In genomic region chr4:109046549-109047171, GRCh38 we compare ENCODE assay signal across 11 cellular contexts.
A peak's percentile ranks its signal among the peaks of the same experiment; 100 is the strongest.
DNase-seq lines count a peak whose midpoint lies in the region; ATAC-seq, FAIRE-seq and TF ChIP-seq lines count a peak whose summit lies in the region.
"Had no signal": no experiment of that assay in that cellular context is flagged by ENCODE, and none has a peak within 500 bp of the region (broad histone marks: within the 10 kb centered on the region; RNA-seq: fewer than 3 reads in every experiment).

No MANE protein-coding gene starts in this region.

- H4K20me1 ChIP-seq in endothelial cell of umbilical vein (replicated peaks; ENCODE audit: control insufficient read depth, extremely low read depth, insufficient read depth, low read length): no peaks in the 10 kb centered on the region
- H4K20me1 ChIP-seq: BLaER1 treated with 17β-estradiol and CSF1 and Interleukin-3, amounts not matched to agents 10 nM and 100 nM had no signal

- peak overlapping the region; percentile 16 for H3K4me2 ChIP-seq in endothelial cell of umbilical vein (ENCODE audit: insufficient read depth, low read length)

- H3K79me2 ChIP-seq in ACC112 (ENCODE audit: control insufficient read depth, insufficient read depth, low read length, unreplicated experiment) (no peaks in the 10 kb centered on the region), endothelial cell of umbilical vein (ENCODE audit: control insufficient read depth, insufficient read depth, low read length) (no peaks in the 10 kb centered on the region)

- no peaks in the 10 kb centered on the region for H3K36me3 ChIP-seq in ACC112 (ENCODE audit: insufficient read depth, low read length)
- H3K36me3 ChIP-seq in endothelial cell of umbilical vein (ENCODE audit: control insufficient read depth in 2 of 2, extremely low read depth in 1 of 2, insufficient read depth in 2 of 2, low read length in 2 of 2): no peaks in the 10 kb centered on the region
- no peaks in the 10 kb centered on the region for H3K36me3 ChIP-seq in muscle layer of colon (ENCODE audit: insufficient read depth, low read length)
- H3K36me3 ChIP-seq: BLaER1 treated with 17β-estradiol and CSF1 and Interleukin-3, amounts not matched to agents 10 nM and 100 nM had no signal

- H2AFZ ChIP-seq in ACC112 (ENCODE audit: low read length, unreplicated experiment) (peak overlapping the region; percentile 96), endothelial cell of umbilical vein (ENCODE audit: low read depth, low read length) (peak overlapping the region; percentile 73)

- POLR2A ChIA-PET in endothelial cell of umbilical vein (lab: Charles Lee): no interaction called here

- no peaks in the 10 kb centered on the region for H3K9me1 ChIP-seq in endothelial cell of umbilical vein (replicated peaks; ENCODE audit: control insufficient read depth, extremely low read depth, insufficient read depth, low read length)

- CTCF ChIA-PET in endothelial cell of umbilical vein (lab: Charles Lee): interaction anchor here (0.8 to 1.8 kb wide), 5 partner anchors 9 to 33 kb away, joined by 3 to 4 read pairs (median 3); no protein-coding TSS in a partner anchor

- BruUV-seq in endothelial cell of umbilical vein (replicated peaks; lab: Mats Ljungman, UMichigan): no TSS peak

- DNase-seq in M059J (ENCODE audit: low read depth) (peak; percentile 52), endothelial cell of umbilical vein (ENCODE audit: low read depth, low spot score) (peak; percentile 53), mucosa of gallbladder (ENCODE audit: low spot score) (no peak), NCI-H1092 (lab: John Stamatoyannopoulos, UW) (no peak)
- DNase-seq in activated effector memory CD4-positive, alpha-beta T cell treated with Interleukin-2 at 50 U/mL for 16 hours: no peak
- DNase-seq: NCI-H1436 had no signal

- H3K9ac ChIP-seq in endothelial cell of umbilical vein (replicated peaks; ENCODE audit: extremely low read depth, insufficient read depth, low read length) (no peak overlapping the region), muscle layer of colon (ENCODE audit: low read length) (no peak overlapping the region)
- H3K9ac ChIP-seq: BLaER1 treated with 17β-estradiol and CSF1 and Interleukin-3, amounts not matched to agents 10 nM and 100 nM had no signal

- H3K4me3 ChIP-seq in ACC112 (ENCODE audit: low read depth, low read length): peak overlapping the region; percentile 71
- no peak overlapping the region for H3K4me3 ChIP-seq in endothelial cell of umbilical vein (replicated peaks in 1 of 3; ENCODE audit: insufficient read depth in 1 of 3, low read depth in 1 of 3, low read length in 3 of 3)
- H3K4me3 ChIP-seq in muscle layer of colon (ENCODE audit: low read depth in 1 of 2, low read length in 2 of 2): peak overlapping the region; percentile 20 to 28
- H3K4me3 ChIP-seq: BLaER1 treated with 17β-estradiol and CSF1 and Interleukin-3, amounts not matched to agents 10 nM and 100 nM had no signal

- H3K4me1 ChIP-seq in ACC112 (ENCODE audit: control insufficient read depth, insufficient read depth, low read length, unreplicated experiment) (peaks cover 14% of the 10 kb centered on the region), endothelial cell of umbilical vein (ENCODE audit: control insufficient read depth, extremely low read depth, insufficient read depth, low read length) (peaks cover 2% of the 10 kb centered on the region), muscle layer of colon (ENCODE audit: insufficient read depth, low read length) (no peaks in the 10 kb centered on the region)

- H3K27ac ChIP-seq in ACC112 (ENCODE audit: low read depth, low read length): peak overlapping the region; percentile 34
- H3K27ac ChIP-seq in endothelial cell of umbilical vein (ENCODE audit: insufficient read depth, low read depth, low read length): no peak overlapping the region
- no peak overlapping the region for H3K27ac ChIP-seq in muscle layer of colon (ENCODE audit: low read depth, low read length)
- H3K27ac ChIP-seq: BLaER1 treated with 17β-estradiol and CSF1 and Interleukin-3, amounts not matched to agents 10 nM and 100 nM had no signal

- no peak for TF ChIP-seq POLR2A in endothelial cell of umbilical vein (IDR thresholded peaks at IDR 0.05; ENCODE audit: low read depth, low read length)

- dilution Hi-C loops in endothelial cell of umbilical vein (cut with MboI; ENCODE audit: extremely low pct_ligation_motif_present, low sequenced_read_pairs): no loop called here

- FAIRE-seq in endothelial cell of umbilical vein (lab: Jason Lieb, UNC): peak; percentile 4
- FAIRE-seq: GM12892 had no signal

- no peak for ATAC-seq in GM21447 (IDR thresholded peaks at IDR 0.05; ENCODE audit: unreplicated experiment)

- H3K9me3 ChIP-seq in endothelial cell of umbilical vein (replicated peaks; ENCODE audit: control insufficient read depth, insufficient read depth, low read length) (no peaks in the 10 kb centered on the region), muscle layer of colon (ENCODE audit: low read length) (no peaks in the 10 kb centered on the region)

- H3K27me3 ChIP-seq in ACC112 (ENCODE audit: insufficient read depth, low read length): no peaks in the 10 kb centered on the region
- no peaks in the 10 kb centered on the region for H3K27me3 ChIP-seq in endothelial cell of umbilical vein (ENCODE audit: control insufficient read depth in 2 of 2, insufficient read depth in 2 of 2, low read length in 2 of 2)
- no peaks in the 10 kb centered on the region for H3K27me3 ChIP-seq in muscle layer of colon (ENCODE audit: control insufficient read depth in 1 of 2, insufficient read depth in 2 of 2, low read length in 2 of 2)
- H3K27me3 ChIP-seq: BLaER1 treated with 17β-estradiol and CSF1 and Interleukin-3, amounts not matched to agents 10 nM and 100 nM had no signal

- TF ChIP-seq CTCF in endothelial cell of umbilical vein (IDR thresholded peaks at IDR 0.05; ENCODE audit: extremely low read depth in 1 of 2, insufficient read depth in 1 of 2, low read depth in 1 of 2, low read length in 2 of 2): no peak

- intact Hi-C loops in endothelial cell of umbilical vein (cut with micrococcal nuclease): loop anchor here (5.0 kb wide), 1 partner anchor 1126 kb away; no protein-coding TSS in a partner anchor

TF ChIP-seq in endothelial cell of umbilical vein, 7 proteins besides CTCF, POLR2A, EP300 and RAD21:
- TF ChIP-seq MYC (IDR thresholded peaks at IDR 0.05; ENCODE audit: low read depth, low read length): no peak
- TF ChIP-seq POLR2AphosphoS5 (IDR thresholded peaks at IDR 0.05; ENCODE audit: insufficient read depth, low read depth, low read length): no peak
- no peak for TF ChIP-seq FOS (IDR thresholded peaks at IDR 0.05; ENCODE audit: borderline replicate concordance, insufficient read depth, low read length)
- TF ChIP-seq MAX (IDR thresholded peaks at IDR 0.05; ENCODE audit: insufficient read depth, insufficient read length): no peak
- no peak for TF ChIP-seq GATA2 (IDR thresholded peaks at IDR 0.05; ENCODE audit: insufficient read depth, insufficient read length, low read depth, low read length)
- TF ChIP-seq EZH2 (IDR thresholded peaks at IDR 0.05; ENCODE audit: borderline replicate concordance, low read depth, low read length, severe bottlenecking): no peak
- no peak for TF ChIP-seq JUN (IDR thresholded peaks at IDR 0.05; ENCODE audit: borderline replicate concordance, insufficient read depth, insufficient read length, low read depth)

Comparison
In these comparisons a context has a peak if more than half of its experiments do, and no peak if none do; other contexts are left out.
1. H3K4me3 ChIP-seq: peak in ACC112 (single experiment) and muscle layer of colon (2 of 2); none in endothelial cell of umbilical vein (0 of 3).
2. DNase-seq: peak in M059J (single experiment) and endothelial cell of umbilical vein (single experiment); none in mucosa of gallbladder (single experiment), NCI-H1092 (single experiment) and activated effector memory CD4-positive, alpha-beta T cell treated with Interleukin-2 at 50 U/mL for 16 hours (single experiment).